Comparison of ENCODE assay signal across 21 cellular contexts in the genomic region with DNA sequence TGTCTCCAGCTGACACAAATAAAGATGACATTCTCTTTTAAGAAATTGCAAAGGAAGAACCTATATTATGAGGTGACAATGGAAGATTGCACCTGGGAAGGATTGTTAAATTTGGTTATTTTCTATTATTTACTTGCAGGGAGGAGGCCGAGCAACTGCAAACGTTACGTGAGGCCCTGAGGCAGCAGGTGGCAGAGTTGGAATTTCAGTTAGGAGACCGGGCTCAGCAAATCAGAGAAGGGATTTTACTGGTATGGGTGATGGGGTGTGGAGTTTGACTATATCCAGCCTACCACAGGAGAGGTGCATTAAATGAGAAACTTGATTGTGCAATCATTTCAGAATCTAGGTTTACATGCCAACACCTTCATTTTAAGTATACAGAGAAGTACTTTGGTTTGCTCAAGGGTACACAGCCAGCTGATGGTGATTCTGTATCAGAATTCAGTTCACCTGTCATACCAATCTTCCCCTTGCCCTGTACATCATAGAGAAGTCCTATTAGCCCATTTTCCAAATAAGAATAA. TPM values are rescaled to one million over a fixed set of nuclear protein-coding genes. Genes with fewer than 3 reads are reported as not detected.
DNase-seq lines count a peak whose midpoint lies in the region; ATAC-seq, FAIRE-seq and TF ChIP-seq lines count a peak whose summit lies in the region.
"Had no signal": no experiment of that assay in that cellular context is flagged by ENCODE, and none has a peak within 500 bp of the region (broad histone marks: within the 10 kb centered on the region; RNA-seq: fewer than 3 reads in every experiment).

No MANE protein-coding gene starts in this region.

- H3K9ac ChIP-seq in HepG2 (ENCODE audit: insufficient read depth, low read depth, low read length): no peak overlapping the region
- H3K9ac ChIP-seq: BLaER1 treated with 17β-estradiol and CSF1 and Interleukin-3, amounts not matched to agents 10 nM and 100 nM; GM23248 had no signal

- TF ChIP-seq RAD21 in HepG2 (CRISPR knock-in tag; IDR thresholded peaks at IDR 0.05): no peak

- no peak overlapping the region for H3K27ac ChIP-seq in HepG2 (ENCODE audit: extremely low read length, insufficient read depth, low read length)
- no peak overlapping the region for H3K27ac ChIP-seq in right lobe of liver
- H3K27ac ChIP-seq: BLaER1 treated with 17β-estradiol and CSF1 and Interleukin-3, amounts not matched to agents 10 nM and 100 nM; GM23248; HL-60 had no signal

- no peaks in the 10 kb centered on the region for H3K27me3 ChIP-seq in HepG2 (ENCODE audit: control insufficient read depth in 1 of 2, insufficient read depth in 2 of 2, low read length in 2 of 2)
- no peaks in the 10 kb centered on the region for H3K27me3 ChIP-seq in right lobe of liver
- H3K27me3 ChIP-seq: BLaER1 treated with 17β-estradiol and CSF1 and Interleukin-3, amounts not matched to agents 10 nM and 100 nM had no signal

- H2AFZ ChIP-seq in HepG2 (ENCODE audit: low read length): no peak overlapping the region
- H2AFZ ChIP-seq: GM23248 had no signal

- DNase-seq in HepG2 (ENCODE audit: low spot score) (no peak), right lobe of liver (no peak), WTC11 (ENCODE audit: low spot score) (no peak), iPS-NIHi11 (ENCODE audit: low spot score) (peak; percentile 35), T-helper 17 cell (no peak), NCI-H446 (lab: John Stamatoyannopoulos, UW) (no peak), erythroblast (lab: John Stamatoyannopoulos, UW) (no peak)
- DNase-seq: ACHN; Calu3; CD4-positive, CD25-positive, alpha-beta regulatory T cell; DMS153; DMS79 treated with DMSO at 0.1 percent for 48 hours; EL; GM23248; H9 had no signal

- intact Hi-C loops in HepG2 (cut with micrococcal nuclease; ENCODE audit: unreplicated experiment) (no loop called here), right lobe of liver (cut with DNase I) (no loop called here)

- TF ChIP-seq CTCF in HepG2 (CRISPR knock-in tag; IDR thresholded peaks at IDR 0.05) (no peak), right lobe of liver (IDR thresholded peaks at IDR 0.05) (no peak), WTC11 (IDR thresholded peaks at IDR 0.05) (no peak)

- H3K36me3 ChIP-seq in HepG2 (replicated peaks in 1 of 2; ENCODE audit: control insufficient read depth in 1 of 2, insufficient read depth in 2 of 2, low read length in 2 of 2) (no peaks in the 10 kb centered on the region), right lobe of liver (no peaks in the 10 kb centered on the region)
- H3K36me3 ChIP-seq: BLaER1 treated with 17β-estradiol and CSF1 and Interleukin-3, amounts not matched to agents 10 nM and 100 nM had no signal

- H3K4me1 ChIP-seq in HepG2 (ENCODE audit: insufficient read depth, low read length) (no peaks in the 10 kb centered on the region), right lobe of liver (no peaks in the 10 kb centered on the region)

- BruUV-seq in HepG2 (replicated peaks; lab: Mats Ljungman, UMichigan): no TSS peak

- no peak overlapping the region for H3K4me3 ChIP-seq in HepG2 (replicated peaks in 1 of 3; ENCODE audit: insufficient read depth in 1 of 3, low read depth in 2 of 3, low read length in 3 of 3)
- H3K4me3 ChIP-seq in right lobe of liver: no peak overlapping the region
- H3K4me3 ChIP-seq: BLaER1 treated with 17β-estradiol and CSF1 and Interleukin-3, amounts not matched to agents 10 nM and 100 nM; GM23248 had no signal

- in situ Hi-C loops in HepG2 (cut with HindIII; ENCODE audit: extremely low pct_ligation_motif_present, low pct_unique_long_range_greater_than_20kb): no loop called here

- H3K36me3 Mint-ChIP-seq in WTC11: no peaks in the 10 kb centered on the region
- H3K36me3 Mint-ChIP-seq in T-helper 17 cell (ENCODE audit: low read depth): no peaks in the 10 kb centered on the region
- no peaks in the 10 kb centered on the region for H3K36me3 Mint-ChIP-seq in stimulated activated memory B cell treated with anti-CD40 and anti-IgM and Interleukin-4, amounts not matched to agents 10 μg/mL and 1 μg/mL and 100 μg/mL, for 72 hours
- H3K36me3 Mint-ChIP-seq: CD4-positive, CD25-positive, alpha-beta regulatory T cell had no signal

- CTCF ChIA-PET in HepG2 (lab: Yijun Ruan, JAX; ENCODE audit: low intra/inter-chr PET ratio, low total read pairs): no interaction called here
- CTCF ChIA-PET in WTC11 (lab: Charles Lee): interaction anchor here (1.0 to 1.4 kb wide), 4 partner anchors 11 to 278 kb away, joined by 3 to 9 read pairs (median 4); no protein-coding TSS in a partner anchor

- H3K4me2 ChIP-seq in HepG2 (ENCODE audit: low read depth, low read length): no peak overlapping the region
- H3K4me2 ChIP-seq: BLaER1 treated with 17β-estradiol and CSF1 and Interleukin-3, amounts not matched to agents 10 nM and 100 nM had no signal

- no peak for TF ChIP-seq EP300 in HepG2 (IDR thresholded peaks at IDR 0.05; ENCODE audit: low read depth in 2 of 2, low read length in 2 of 2)
- no peak for TF ChIP-seq EP300 in HepG2 (CRISPR knock-in tag; IDR thresholded peaks at IDR 0.05; ENCODE audit: borderline replicate concordance)

- H3K4me3 Mint-ChIP-seq in WTC11 (no peak overlapping the region), T-helper 17 cell (no peak overlapping the region)
- no peak overlapping the region for H3K4me3 Mint-ChIP-seq in stimulated activated memory B cell treated with anti-CD40 and anti-IgM and Interleukin-4, amounts not matched to agents 10 μg/mL and 1 μg/mL and 100 μg/mL, for 72 hours
- H3K4me3 Mint-ChIP-seq: CD4-positive, CD25-positive, alpha-beta regulatory T cell; H9 had no signal

- no peaks in the 10 kb centered on the region for H4K20me1 ChIP-seq in HepG2 (ENCODE audit: insufficient read depth, low read length)
- H4K20me1 ChIP-seq: BLaER1 treated with 17β-estradiol and CSF1 and Interleukin-3, amounts not matched to agents 10 nM and 100 nM had no signal

- H3K4me1 Mint-ChIP-seq in WTC11 (peaks cover 94% of the 10 kb centered on the region), T-helper 17 cell (no peaks in the 10 kb centered on the region)
- H3K4me1 Mint-ChIP-seq in stimulated activated memory B cell treated with anti-CD40 and anti-IgM and Interleukin-4, amounts not matched to agents 10 μg/mL and 1 μg/mL and 100 μg/mL, for 72 hours: no peaks in the 10 kb centered on the region
- H3K4me1 Mint-ChIP-seq: CD4-positive, CD25-positive, alpha-beta regulatory T cell had no signal

- POLR2A ChIA-PET in HepG2 (lab: Yijun Ruan, JAX) (no interaction called here), WTC11 (lab: Charles Lee) (no interaction called here)

- H3K9me3 ChIP-seq in HepG2 (ENCODE audit: low read length): no peaks in the 10 kb centered on the region
- no peaks in the 10 kb centered on the region for H3K9me3 ChIP-seq in right lobe of liver
- H3K9me3 ChIP-seq in T-helper 17 cell (ENCODE audit: control insufficient read depth, low read length, poor library complexity, severe bottlenecking): no peaks in the 10 kb centered on the region
- H3K9me3 ChIP-seq: BLaER1 treated with 17β-estradiol and CSF1 and Interleukin-3, amounts not matched to agents 10 nM and 100 nM had no signal

- H3K79me2 ChIP-seq in HepG2 (ENCODE audit: insufficient read depth, low read length): no peaks in the 10 kb centered on the region

- H3K27me3 Mint-ChIP-seq in WTC11 (ENCODE audit: low read depth) (peaks cover 56% of the 10 kb centered on the region), T-helper 17 cell (no peaks in the 10 kb centered on the region)
- no peaks in the 10 kb centered on the region for H3K27me3 Mint-ChIP-seq in stimulated activated memory B cell treated with anti-CD40 and anti-IgM and Interleukin-4, amounts not matched to agents 10 μg/mL and 1 μg/mL and 100 μg/mL, for 72 hours
- H3K27me3 Mint-ChIP-seq: CD4-positive, CD25-positive, alpha-beta regulatory T cell had no signal

- no peak overlapping the region for H3K27ac Mint-ChIP-seq in WTC11
- no peak overlapping the region for H3K27ac Mint-ChIP-seq in T-helper 17 cell
- no peak overlapping the region for H3K27ac Mint-ChIP-seq in stimulated activated memory B cell treated with anti-CD40 and anti-IgM and Interleukin-4, amounts not matched to agents 10 μg/mL and 1 μg/mL and 100 μg/mL, for 72 hours
- H3K27ac Mint-ChIP-seq: CD4-positive, CD25-positive, alpha-beta regulatory T cell had no signal

- 0 out of 2 replicates have a peak, but pooled peaks cover 4% of the 10 kb centered on the region for H3K9me3 Mint-ChIP-seq in WTC11
- H3K9me3 Mint-ChIP-seq in stimulated activated memory B cell treated with anti-CD40 and anti-IgM and Interleukin-4, amounts not matched to agents 10 μg/mL and 1 μg/mL and 100 μg/mL, for 72 hours: no peaks in the 10 kb centered on the region

- no peak for FAIRE-seq in HepG2 (lab: Jason Lieb, UNC)
- FAIRE-seq: G401.6, GM12891 had no signal

- 0% methylated on average over 4 of the region's 4 CpGs for WGBS in HepG2 (ENCODE audit: low lambda C conversion rate)
- WGBS in right lobe of liver (ENCODE audit: insufficient coverage, low coverage, low lambda C conversion rate, missing lambda C conversion rate): 56% methylated on average over 4 of the region's 4 CpGs

- no peak for ATAC-seq in HepG2
- ATAC-seq in right lobe of liver: no peak
- ATAC-seq in WTC11: peak; percentile 38
- no peak for ATAC-seq in T-helper 17 cell
- no peak for ATAC-seq in stimulated activated memory B cell treated with anti-CD40 and anti-IgM and Interleukin-4, amounts not matched to agents 10 μg/mL and 1 μg/mL and 100 μg/mL, for 72 hours

- TF ChIP-seq POLR2A in HepG2 (IDR thresholded peaks at IDR 0.05; ENCODE audit: insufficient read depth in 1 of 2, low read depth in 2 of 2, low read length in 2 of 2): no peak
- TF ChIP-seq POLR2A in right lobe of liver (IDR thresholded peaks at IDR 0.05): no peak
- no peak for TF ChIP-seq POLR2A in erythroblast (IDR thresholded peaks at IDR 0.05; ENCODE audit: low read length)

RNA-seq across cellular contexts. Expression of a gene that starts 35.2 kb away (rescaled TPM):
- total RNA-seq in HepG2 (2016; rRNA removed; fragmentation: Illumina TruSeq; extraction: Trizol) (not detected in 2 replicates), right lobe of liver (not detected), WTC11 (2021) (1.5 to 2.6 TPM (median 1.6 TPM) in 3 replicates), T-helper 17 cell (not detected)
- total RNA-seq in HepG2 (2016; cell fraction: cytosol; rRNA removed; fragmentation: Illumina TruSeq; extraction: Trizol; ENCODE audit: low read depth): not detected in 2 replicates
- total RNA-seq in HepG2 (2016; cell fraction: insoluble cytoplasmic fraction; rRNA removed; fragmentation: Illumina TruSeq; extraction: Trizol): not detected in 2 replicates
- not detected in 2 replicates for total RNA-seq in HepG2 (2016; cell fraction: membrane; rRNA removed; fragmentation: Illumina TruSeq; extraction: Trizol)
- total RNA-seq in HepG2 (2016; cell fraction: nucleus; rRNA removed; fragmentation: Illumina TruSeq; extraction: Trizol): not detected in 2 replicates
- not detected in 2 replicates for polyA plus RNA-seq in HepG2 (2011; rRNA removed)
- not detected in 2 replicates for polyA plus RNA-seq in HepG2 (2011; cell fraction: cytosol; rRNA removed)
- polyA plus RNA-seq in HepG2 (2011; cell fraction: nucleus; rRNA removed): not detected in 2 replicates
- polyA plus RNA-seq in HepG2 (2012): not detected in 2 replicates
- not detected in 2 replicates for polyA plus RNA-seq in HepG2 (2016; cell fraction: cytosol; fragmentation: Illumina TruSeq; extraction: Trizol; ENCODE audit: low read depth)
- polyA plus RNA-seq in HepG2 (2016; cell fraction: insoluble cytoplasmic fraction; fragmentation: Illumina TruSeq; extraction: Trizol; ENCODE audit: low read depth): not detected in 2 replicates
- polyA plus RNA-seq in HepG2 (2016; cell fraction: membrane; fragmentation: Illumina TruSeq; extraction: Trizol; ENCODE audit: low read depth): not detected in 2 replicates
- polyA plus RNA-seq in HepG2 (2016; cell fraction: nucleus; fragmentation: Illumina TruSeq; extraction: Trizol; ENCODE audit: insufficient read depth, low read depth): not detected in 2 replicates
- polyA minus RNA-seq in HepG2 (2011; rRNA and poly(A)+ RNA removed; ENCODE audit: low replicate concordance): not detected in 2 replicates
- polyA minus RNA-seq in HepG2 (2011; cell fraction: cytosol; rRNA and poly(A)+ RNA removed): not detected in 2 replicates
- not detected in 2 replicates for polyA minus RNA-seq in HepG2 (2011; cell fraction: nucleus; rRNA and poly(A)+ RNA removed)
- total RNA-seq: A172; Calu3; CD4-positive, CD25-positive, alpha-beta regulatory T cell; GM23248 had no signal
- polyA plus RNA-seq: CD4-positive, CD25-positive, alpha-beta regulatory T cell had no signal
